Comparison of ENCODE assay signal across 1 cellular context in the genomic region with DNA sequence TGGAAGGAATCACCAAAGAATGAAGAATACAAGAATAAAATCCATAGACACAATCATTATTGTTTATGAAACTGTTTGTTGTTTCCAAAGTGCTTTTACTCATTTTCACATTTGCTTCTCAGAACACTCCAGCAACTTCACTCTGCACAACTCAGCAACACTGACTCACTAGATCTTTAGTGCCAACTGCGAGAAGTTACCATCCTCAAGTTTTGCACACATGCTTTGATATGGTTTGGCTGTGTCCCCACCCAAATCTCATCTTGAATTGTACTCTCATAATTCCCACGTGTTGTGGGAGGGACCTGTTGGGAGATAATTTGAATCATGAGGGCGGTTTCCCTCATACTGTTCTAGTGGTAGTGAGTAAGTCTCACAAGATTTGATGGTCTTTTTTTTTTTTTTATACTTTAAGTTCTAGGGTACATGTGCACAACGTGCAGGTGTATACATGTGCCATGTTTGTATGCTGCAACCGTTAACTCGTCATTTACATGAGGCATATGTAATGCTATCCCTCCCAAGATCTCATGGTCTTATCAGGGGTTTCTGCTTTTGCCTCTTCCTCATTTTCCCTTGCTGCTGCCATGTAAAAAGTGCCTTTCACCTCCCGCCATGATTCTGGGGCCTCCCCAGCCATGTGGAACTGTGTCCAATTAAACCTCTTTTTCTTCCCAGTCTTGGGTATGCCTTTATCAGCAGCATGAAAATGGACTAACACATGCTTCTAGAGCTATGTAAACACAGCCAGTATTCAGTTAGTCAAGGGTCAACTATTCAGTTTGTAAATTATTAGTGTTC.
TF ChIP-seq lines count a peak whose summit lies in the region.

No MANE protein-coding gene starts in this region.

TF ChIP-seq in HepG2, 621 proteins besides CTCF, POLR2A, EP300 and RAD21 (continued from another document):
- TF ChIP-seq, protein P1, sequence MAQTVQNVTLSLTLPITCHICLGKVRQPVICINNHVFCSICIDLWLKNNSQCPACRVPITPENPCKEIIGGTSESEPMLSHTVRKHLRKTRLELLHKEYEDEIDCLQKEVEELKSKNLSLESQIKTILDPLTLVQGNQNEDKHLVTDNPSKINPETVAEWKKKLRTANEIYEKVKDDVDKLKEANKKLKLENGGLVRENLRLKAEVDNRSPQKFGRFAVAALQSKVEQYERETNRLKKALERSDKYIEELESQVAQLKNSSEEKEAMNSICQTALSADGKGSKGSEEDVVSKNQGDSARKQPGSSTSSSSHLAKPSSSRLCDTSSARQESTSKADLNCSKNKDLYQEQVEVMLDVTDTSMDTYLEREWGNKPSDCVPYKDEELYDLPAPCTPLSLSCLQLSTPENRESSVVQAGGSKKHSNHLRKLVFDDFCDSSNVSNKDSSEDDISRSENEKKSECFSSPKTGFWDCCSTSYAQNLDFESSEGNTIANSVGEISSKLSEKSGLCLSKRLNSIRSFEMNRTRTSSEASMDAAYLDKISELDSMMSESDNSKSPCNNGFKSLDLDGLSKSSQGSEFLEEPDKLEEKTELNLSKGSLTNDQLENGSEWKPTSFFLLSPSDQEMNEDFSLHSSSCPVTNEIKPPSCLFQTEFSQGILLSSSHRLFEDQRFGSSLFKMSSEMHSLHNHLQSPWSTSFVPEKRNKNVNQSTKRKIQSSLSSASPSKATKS (CRISPR knock-in tag; IDR thresholded peaks at IDR 0.05) = no peak
- peak; percentile 28; the same call in 1 of the 2 replicates for TF ChIP-seq GATAD2A (CRISPR knock-in tag; IDR thresholded peaks at IDR 0.05)
- TF ChIP-seq ZNF317 (CRISPR knock-in tag; IDR thresholded peaks at IDR 0.05) = peak; percentile 77; the same call in 1 of the 2 replicates
- no peak for TF ChIP-seq MEF2D (CRISPR knock-in tag; IDR thresholded peaks at IDR 0.05)
- TF ChIP-seq, protein P2, sequence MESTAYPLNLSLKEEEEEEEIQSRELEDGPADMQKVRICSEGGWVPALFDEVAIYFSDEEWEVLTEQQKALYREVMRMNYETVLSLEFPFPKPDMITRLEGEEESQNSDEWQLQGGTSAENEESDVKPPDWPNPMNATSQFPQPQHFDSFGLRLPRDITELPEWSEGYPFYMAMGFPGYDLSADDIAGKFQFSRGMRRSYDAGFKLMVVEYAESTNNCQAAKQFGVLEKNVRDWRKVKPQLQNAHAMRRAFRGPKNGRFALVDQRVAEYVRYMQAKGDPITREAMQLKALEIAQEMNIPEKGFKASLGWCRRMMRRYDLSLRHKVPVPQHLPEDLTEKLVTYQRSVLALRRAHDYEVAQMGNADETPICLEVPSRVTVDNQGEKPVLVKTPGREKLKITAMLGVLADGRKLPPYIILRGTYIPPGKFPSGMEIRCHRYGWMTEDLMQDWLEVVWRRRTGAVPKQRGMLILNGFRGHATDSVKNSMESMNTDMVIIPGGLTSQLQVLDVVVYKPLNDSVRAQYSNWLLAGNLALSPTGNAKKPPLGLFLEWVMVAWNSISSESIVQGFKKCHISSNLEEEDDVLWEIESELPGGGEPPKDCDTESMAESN (CRISPR knock-in tag; conservative IDR thresholded peaks at IDR 0.05) = no peak
- no peak for TF ChIP-seq SOX13 (IDR thresholded peaks at IDR 0.05)
- TF ChIP-seq SOX13 (CRISPR knock-in tag; conservative IDR thresholded peaks at IDR 0.05 in 1 of 2, IDR thresholded peaks at IDR 0.05 in 1 of 2) = 0 out of 4 replicates have a peak, but pooled peaks of 1 of the 2 experiments have one; percentile 13
